19 cellular contexts compared by ENCODE assay signal in the genomic region with DNA sequence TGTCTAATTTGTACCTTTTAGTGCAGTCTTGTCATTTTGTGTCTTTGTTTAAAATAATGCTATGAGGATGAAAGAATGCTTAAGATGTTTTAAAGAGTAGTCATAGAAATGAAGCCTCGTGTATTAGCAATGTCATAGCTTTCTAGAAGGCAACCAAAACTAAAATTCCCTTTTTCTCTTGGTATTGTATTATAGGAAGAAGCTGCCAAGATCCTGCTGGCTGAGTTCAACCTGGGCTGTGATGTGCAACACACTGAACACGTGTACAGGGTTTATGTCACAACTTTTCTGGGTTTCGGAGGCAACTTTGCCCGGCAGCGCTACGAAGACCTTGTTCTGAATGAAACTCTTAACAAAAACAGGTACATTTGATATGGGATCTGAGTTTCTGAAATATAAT.
"Had no signal": no experiment of that assay in that cellular context is flagged by ENCODE, and none has a peak within 500 bp of the region (broad histone marks: within the 10 kb centered on the region; RNA-seq: fewer than 3 reads in every experiment).

No MANE protein-coding gene starts in this region.

- H3K4me1 Mint-ChIP-seq: brain; central memory CD8-positive, alpha-beta T cell; natural killer cell; stimulated activated naive B cell treated with anti-CD40 and anti-IgM and Interleukin-4, amounts not matched to agents 10 μg/mL and 1 μg/mL and 100 μg/mL, for 72 hours had no signal

- H3K9me3 ChIP-seq: mucosa of descending colon, spleen, upper lobe of right lung had no signal

- ATAC-seq: activated CD8-positive, alpha-beta T cell treated with anti-CD3 and anti-CD28 coated beads, Interleukin-2, amount 10 ng/mL, durations not matched to agents 7 days and 5 days; left colon; mucosa of descending colon; natural killer cell; right cardiac atrium; stimulated activated naive B cell treated with anti-CD40 and anti-IgM and Interleukin-4, amounts not matched to agents 10 μg/mL and 1 μg/mL and 100 μg/mL, for 72 hours; upper lobe of right lung had no signal

- H3K9me3 Mint-ChIP-seq: activated T-helper 1 cell treated with anti-CD3 and anti-CD28 coated beads, Interleukin-12 subunit alpha, Interleukin-12 subunit beta, Interleukin-2, Interleukin-4 antibody, amounts not matched to agents 30 ng/mL and 10 ng/mL and 1 ng/mL, durations not matched to agents 14 hours and 24 hours and 36 hours; brain; central memory CD8-positive, alpha-beta T cell; natural killer cell; stimulated activated naive B cell treated with anti-CD40 and anti-IgM and Interleukin-4, amounts not matched to agents 10 μg/mL and 1 μg/mL and 100 μg/mL, for 72 hours had no signal

- H3K4me1 ChIP-seq: spleen, upper lobe of right lung had no signal

- H3K4me3 Mint-ChIP-seq: activated CD8-positive, alpha-beta T cell treated with anti-CD3 and anti-CD28 coated beads, Interleukin-2, amount 10 ng/mL, durations not matched to agents 7 days and 5 days; activated T-helper 1 cell treated with anti-CD3 and anti-CD28 coated beads, Interleukin-12 subunit alpha, Interleukin-12 subunit beta, Interleukin-2, Interleukin-4 antibody, amounts not matched to agents 30 ng/mL and 10 ng/mL and 1 ng/mL, durations not matched to agents 14 hours and 24 hours and 36 hours; brain; central memory CD8-positive, alpha-beta T cell; natural killer cell; stimulated activated naive B cell treated with anti-CD40 and anti-IgM and Interleukin-4, amounts not matched to agents 10 μg/mL and 1 μg/mL and 100 μg/mL, for 72 hours had no signal

- DNase-seq: activated CD4-positive, alpha-beta T cell treated with anti-CD3 and anti-CD28 coated beads for 4 hours; activated CD8-positive, alpha-beta T cell treated with anti-CD3 and anti-CD28 coated beads, Interleukin-2, amount 10 ng/mL, durations not matched to agents 7 days and 5 days; activated naive CD4-positive, alpha-beta T cell; dermis blood vessel endothelial cell; left colon; mammary epithelial cell; mucosa of descending colon; natural killer cell; right cardiac atrium; spleen; stimulated activated CD4-positive, alpha-beta T cell treated with anti-CD3 and anti-CD28 coated beads, Interleukin-1b, Interleukin-23, amount 100 ng/mL, for 48 hours; stimulated activated naive B cell treated with anti-CD40 and anti-IgM and Interleukin-4, amounts not matched to agents 10 μg/mL and 1 μg/mL and 100 μg/mL, for 72 hours; T-helper 1 cell; upper lobe of right lung; WERI-Rb-1 had no signal

- H3K27ac Mint-ChIP-seq: activated CD8-positive, alpha-beta T cell treated with anti-CD3 and anti-CD28 coated beads, Interleukin-2, amount 10 ng/mL, durations not matched to agents 7 days and 5 days; activated T-helper 1 cell treated with anti-CD3 and anti-CD28 coated beads, Interleukin-12 subunit alpha, Interleukin-12 subunit beta, Interleukin-2, Interleukin-4 antibody, amounts not matched to agents 30 ng/mL and 10 ng/mL and 1 ng/mL, durations not matched to agents 14 hours and 24 hours and 36 hours; brain; natural killer cell; progenitor cell of endocrine pancreas; stimulated activated naive B cell treated with anti-CD40 and anti-IgM and Interleukin-4, amounts not matched to agents 10 μg/mL and 1 μg/mL and 100 μg/mL, for 72 hours had no signal

- H3K27ac ChIP-seq: spleen, upper lobe of right lung, WERI-Rb-1 had no signal

- H3K27me3 Mint-ChIP-seq: brain; central memory CD8-positive, alpha-beta T cell; progenitor cell of endocrine pancreas; stimulated activated naive B cell treated with anti-CD40 and anti-IgM and Interleukin-4, amounts not matched to agents 10 μg/mL and 1 μg/mL and 100 μg/mL, for 72 hours had no signal

- H3K4me3 ChIP-seq: mucosa of descending colon, spleen, upper lobe of right lung had no signal

- H3K27me3 ChIP-seq: spleen, upper lobe of right lung had no signal
